17 cellular contexts compared by ENCODE assay signal in genomic region chr3:140913728-140914127, GRCh38. TPM values are rescaled to one million over a fixed set of nuclear protein-coding genes. Genes with fewer than 3 reads are reported as not detected.
DNase-seq lines count a peak whose midpoint lies in the region; ATAC-seq and TF ChIP-seq lines count a peak whose summit lies in the region.
"Had no signal": no experiment of that assay in that cellular context is flagged by ENCODE, and none has a peak within 500 bp of the region (broad histone marks: within the 10 kb centered on the region; RNA-seq: fewer than 3 reads in every experiment).

No MANE protein-coding gene starts in this region.

- no peaks in the 10 kb centered on the region for H3K9me3 Mint-ChIP-seq in activated CD8-positive, alpha-beta T cell treated with anti-CD3 and anti-CD28 coated beads, Interleukin-2, amount 10 ng/mL, durations not matched to agents 7 days and 5 days (ENCODE audit: insufficient read depth)
- H3K9me3 Mint-ChIP-seq: CD8-positive, alpha-beta T cell had no signal

- H3K27ac ChIP-seq in A673 (ENCODE audit: low read depth, low read length, poor library complexity, severe bottlenecking), result no peak overlapping the region
- H3K27ac ChIP-seq in HEK293 (ENCODE audit: extremely low read depth, low read depth, low read length), result no peak overlapping the region
- no peak overlapping the region for H3K27ac ChIP-seq in neuronal stem cell (replicated peaks; ENCODE audit: low read length)
- H3K27ac ChIP-seq: A549, BLaER1, C4-2B had no signal

- H3K14ac ChIP-seq in neuronal stem cell (ENCODE audit: low read length), result no peak overlapping the region

- H3K4me3 ChIP-seq in A673 (ENCODE audit: low read depth, low read length, poor library complexity, severe bottlenecking), result no peak overlapping the region
- H3K4me3 ChIP-seq in HEK293 (ENCODE audit: low read depth, low read length), result no peak overlapping the region
- no peak overlapping the region for H3K4me3 ChIP-seq in neuronal stem cell (ENCODE audit: low read length in 2 of 2)
- H3K4me3 ChIP-seq: A549, BLaER1, HAP-1 had no signal

- BruUV-seq in A673 (replicated peaks; lab: Mats Ljungman, UMichigan), result no TSS peak

- H3K4me3 Mint-ChIP-seq in activated CD8-positive, alpha-beta T cell treated with anti-CD3 and anti-CD28 coated beads, Interleukin-2, amount 10 ng/mL, durations not matched to agents 7 days and 5 days, result no peak overlapping the region
- H3K4me3 Mint-ChIP-seq: CD4-positive, CD25-positive, alpha-beta regulatory T cell; CD8-positive, alpha-beta T cell had no signal

- no peak overlapping the region for H4K8ac ChIP-seq in neuronal stem cell (ENCODE audit: low read depth, low read length)

- ATAC-seq in activated CD8-positive, alpha-beta T cell treated with anti-CD3 and anti-CD28 coated beads, Interleukin-2, amount 10 ng/mL, durations not matched to agents 7 days and 5 days, result no peak
- ATAC-seq: A549; CD8-positive, alpha-beta T cell had no signal

- CTCF ChIA-PET in A673 (lab: Charles Lee) (no interaction called here), HEK293 (lab: Yijun Ruan, JAX) (interaction anchor here (0.9 kb wide), 1 partner anchor 9 kb away, joined by 3 read pairs; no protein-coding TSS in a partner anchor)
- CTCF ChIA-PET in activated CD8-positive, alpha-beta T cell treated with anti-CD3 and anti-CD28 coated beads, Interleukin-2, amount 10 ng/mL, durations not matched to agents 7 days and 5 days (lab: Charles Lee), result no interaction called here

- H3K36me3 ChIP-seq in A673 (ENCODE audit: insufficient read depth, low read length, poor library complexity, severe bottlenecking) (no peaks in the 10 kb centered on the region), HEK293 (ENCODE audit: control insufficient read depth in 2 of 2, insufficient read depth in 1 of 2, low read length in 2 of 2) (no peaks in the 10 kb centered on the region), neuronal stem cell (replicated peaks in 1 of 2; ENCODE audit: control insufficient read depth in 2 of 2, insufficient read depth in 2 of 2, low read length in 2 of 2) (no peaks in the 10 kb centered on the region)
- H3K36me3 ChIP-seq: BLaER1, HAP-1 had no signal

- POLR2A ChIA-PET in A673 (lab: Charles Lee; ENCODE audit: low non-redundant PET) (no interaction called here), HEK293 (lab: Yijun Ruan, JAX) (no interaction called here)
- POLR2A ChIA-PET in activated CD8-positive, alpha-beta T cell treated with anti-CD3 and anti-CD28 coated beads, Interleukin-2, amount 10 ng/mL, durations not matched to agents 7 days and 5 days (lab: Charles Lee), result no interaction called here

- no peak overlapping the region for H4K91ac ChIP-seq in neuronal stem cell (ENCODE audit: low read depth, low read length, poor library complexity)

- TF ChIP-seq CTCF in A673 (conservative IDR thresholded peaks at IDR 0.05; ENCODE audit: low read depth, low read length), result no peak
- no peak for TF ChIP-seq CTCF in HEK293 (tag by site-specific recombination; IDR thresholded peaks at IDR 0.05)

- H2AFZ ChIP-seq in neuronal stem cell (ENCODE audit: low read length), result peak overlapping the region; percentile 67

- no peak overlapping the region for H2BK5ac ChIP-seq in neuronal stem cell (ENCODE audit: low read length)

- no peak overlapping the region for H3K27ac Mint-ChIP-seq in activated CD8-positive, alpha-beta T cell treated with anti-CD3 and anti-CD28 coated beads, Interleukin-2, amount 10 ng/mL, durations not matched to agents 7 days and 5 days
- H3K27ac Mint-ChIP-seq: CD4-positive, CD25-positive, alpha-beta regulatory T cell; CD8-positive, alpha-beta T cell had no signal

- no peak overlapping the region for H3K4me2 ChIP-seq in neuronal stem cell (ENCODE audit: insufficient read depth, low read length, poor library complexity, severe bottlenecking)
- H3K4me2 ChIP-seq: A549, BLaER1 had no signal

- H3K9ac ChIP-seq in neuronal stem cell (ENCODE audit: low read depth, low read length, poor library complexity), result no peak overlapping the region
- H3K9ac ChIP-seq: BLaER1 had no signal

- H3K79me1 ChIP-seq in neuronal stem cell (ENCODE audit: low read depth, low read length), result no peaks in the 10 kb centered on the region

- no peak overlapping the region for H3K18ac ChIP-seq in neuronal stem cell (ENCODE audit: low read length)

- no peaks in the 10 kb centered on the region for H3K4me1 Mint-ChIP-seq in activated CD8-positive, alpha-beta T cell treated with anti-CD3 and anti-CD28 coated beads, Interleukin-2, amount 10 ng/mL, durations not matched to agents 7 days and 5 days (ENCODE audit: low read depth)
- H3K4me1 Mint-ChIP-seq: CD4-positive, CD25-positive, alpha-beta regulatory T cell had no signal

- H2BK12ac ChIP-seq in neuronal stem cell (ENCODE audit: low read length), result no peak overlapping the region

- H2BK120ac ChIP-seq in neuronal stem cell (ENCODE audit: low read depth, low read length), result no peak overlapping the region

- H3K27me3 ChIP-seq in A673 (replicated peaks; ENCODE audit: insufficient read depth, low read depth, low read length, poor library complexity) (peaks cover 12% of the 10 kb centered on the region), neuronal stem cell (ENCODE audit: control insufficient read depth in 3 of 3, insufficient read depth in 3 of 3, low read depth in 1 of 3, low read length in 3 of 3) (peaks cover 0 to 8% (median 0%) of the 10 kb centered on the region in 3 experiments)
- H3K27me3 ChIP-seq: BLaER1 had no signal

- H3K27me3 Mint-ChIP-seq in activated CD8-positive, alpha-beta T cell treated with anti-CD3 and anti-CD28 coated beads, Interleukin-2, amount 10 ng/mL, durations not matched to agents 7 days and 5 days (ENCODE audit: low read depth), result peaks cover 9% of the 10 kb centered on the region

- no peak overlapping the region for H2AK5ac ChIP-seq in neuronal stem cell (ENCODE audit: low read depth, low read length)

- no peak overlapping the region for H3K23ac ChIP-seq in neuronal stem cell (ENCODE audit: low read depth, low read length, poor library complexity)

- no CpG with 5 or more reads among the region's 5 CpGs for WGBS in neuronal stem cell (ENCODE audit: extremely low coverage in 2 of 2, insufficient read length in 2 of 2, insufficient replicate concordance in 1 of 2), 2 donors

- H3K4me1 ChIP-seq in A673 (ENCODE audit: insufficient read depth, low read length, poor library complexity, severe bottlenecking), result no peaks in the 10 kb centered on the region
- peaks cover 15% of the 10 kb centered on the region for H3K4me1 ChIP-seq in HEK293 (ENCODE audit: control insufficient read depth, insufficient read depth, low read length)
- peaks cover 0 to 5% of the 10 kb centered on the region in 2 donors for H3K4me1 ChIP-seq in neuronal stem cell (ENCODE audit: control insufficient read depth in 2 of 2, insufficient read depth in 1 of 2, low read depth in 1 of 2, low read length in 2 of 2)
- H3K4me1 ChIP-seq: A549, BLaER1, HAP-1 had no signal

- H2BK15ac ChIP-seq in neuronal stem cell (ENCODE audit: low read length), result no peak overlapping the region

- peak; percentile 26 for DNase-seq in A673 (ENCODE audit: low spot score)
- DNase-seq in neuronal stem cell (ENCODE audit: low spot score), result no peak
- no peak for DNase-seq in activated CD8-positive, alpha-beta T cell treated with anti-CD3 and anti-CD28 coated beads, Interleukin-2, amount 10 ng/mL, durations not matched to agents 7 days and 5 days
- DNase-seq in SKM-1 treated with dmso at 0.1 percent for 144 hours (lab: John Stamatoyannopoulos, UW; ENCODE audit: unreplicated experiment), result no peak
- no peak for DNase-seq in NCI-H748 (lab: John Stamatoyannopoulos, UW; ENCODE audit: unreplicated experiment)
- DNase-seq: 8988T; Caco-2; CD4-positive, CD25-positive, alpha-beta regulatory T cell; CD8-positive, alpha-beta T cell; DMS153; DND-41; GOT3 had no signal

- no peaks in the 10 kb centered on the region for H3K9me3 ChIP-seq in A673 (ENCODE audit: low read depth, low read length, poor library complexity, severe bottlenecking)
- no peaks in the 10 kb centered on the region for H3K9me3 ChIP-seq in HEK293 (ENCODE audit: control insufficient read depth, insufficient read depth, low read depth, low read length)
- H3K9me3 ChIP-seq in neuronal stem cell (replicated peaks in 1 of 2; ENCODE audit: control insufficient read depth in 2 of 2, insufficient read depth in 1 of 2, low read depth in 1 of 2, low read length in 2 of 2), result no peaks in the 10 kb centered on the region
- H3K9me3 ChIP-seq: A549, BLaER1, Caco-2, HAP-1 had no signal

- no peaks in the 10 kb centered on the region for H3K36me3 Mint-ChIP-seq in activated CD8-positive, alpha-beta T cell treated with anti-CD3 and anti-CD28 coated beads, Interleukin-2, amount 10 ng/mL, durations not matched to agents 7 days and 5 days (ENCODE audit: low read depth)
- H3K36me3 Mint-ChIP-seq: CD4-positive, CD25-positive, alpha-beta regulatory T cell; CD8-positive, alpha-beta T cell had no signal

- H3K4ac ChIP-seq in neuronal stem cell (ENCODE audit: low read length), result no peak overlapping the region

- intact Hi-C loops in A673 (cut with micrococcal nuclease; ENCODE audit: unreplicated experiment), result no loop called here

TF ChIP-seq in HEK293, 187 proteins besides CTCF, POLR2A, EP300 and RAD21:
- TF ChIP-seq ZNF274 (IDR thresholded peaks at IDR 0.05; ENCODE audit: low read length) (no peak), ZNF274 (tag by site-specific recombination; IDR thresholded peaks at IDR 0.05; ENCODE audit: borderline replicate concordance) (no peak), OSR2 (tag by site-specific recombination; IDR thresholded peaks at IDR 0.05) (0 out of 2 replicates have a peak, but pooled peaks have one; percentile 8), SALL2 (tag by site-specific recombination; IDR thresholded peaks at IDR 0.05; ENCODE audit: borderline replicate concordance) (no peak), ZNF211 (tag by site-specific recombination; IDR thresholded peaks at IDR 0.05; ENCODE audit: low read depth) (no peak), ZNF670 (tag by site-specific recombination; IDR thresholded peaks at IDR 0.05; ENCODE audit: low read depth) (no peak), ZNF146 (tag by site-specific recombination; IDR thresholded peaks at IDR 0.05) (no peak), ZNF548 (tag by site-specific recombination; IDR thresholded peaks at IDR 0.05) (no peak), ZNF830 (tag by site-specific recombination; IDR thresholded peaks at IDR 0.05; ENCODE audit: low read depth) (no peak), ZIC2 (tag by site-specific recombination; IDR thresholded peaks at IDR 0.05) (peak; percentile 92), ZNF626 (tag by site-specific recombination; IDR thresholded peaks at IDR 0.05) (no peak), ZNF169 (tag by site-specific recombination; IDR thresholded peaks at IDR 0.05) (no peak), ZBTB8A (tag by site-specific recombination; IDR thresholded peaks at IDR 0.05) (peak; percentile 59), ZFP3 (tag by site-specific recombination; IDR thresholded peaks at IDR 0.05; ENCODE audit: low read depth) (no peak), GLIS1 (tag by site-specific recombination; IDR thresholded peaks at IDR 0.05) (peak; percentile 85)

RNA-seq across cellular contexts. Expression of gene SLC25A36, which starts 27.9 kb away (rescaled TPM):
- 43.5 and 52.0 TPM in 2 replicates for total RNA-seq in A673 (2021)
- 78.5 TPM for polyA plus RNA-seq in neuronal stem cell (2013, experiment 1 of 2)
- 82.2 TPM for polyA plus RNA-seq in neuronal stem cell (2013, experiment 2 of 2)
- total RNA-seq in activated CD8-positive, alpha-beta T cell treated with anti-CD3 and anti-CD28 coated beads, Interleukin-2, amount 10 ng/mL, durations not matched to agents 7 days and 5 days, result 10 to 100 TPM; 39.6 to 46.0 TPM
